21 cellular contexts compared by ENCODE assay signal in genomic region chr7:122584852-122585251, GRCh38.
"Had no signal": no experiment of that assay in that cellular context is flagged by ENCODE, and none has a peak within 500 bp of the region (broad histone marks: within the 10 kb centered on the region; RNA-seq: fewer than 3 reads in every experiment).

No MANE protein-coding gene starts in this region.

- H3K4me3 Mint-ChIP-seq: effector memory CD8-positive, alpha-beta T cell; natural killer cell; neural crest cell; stimulated activated naive CD8-positive, alpha-beta T cell treated with anti-CD3 and anti-CD28 coated beads, Interleukin-15, amount 100 ng/mL, for 72 hours had no signal

- H3K4me1 Mint-ChIP-seq: natural killer cell; neural crest cell; stimulated activated naive CD8-positive, alpha-beta T cell treated with anti-CD3 and anti-CD28 coated beads, Interleukin-15, amount 100 ng/mL, for 72 hours had no signal

- DNase-seq: cortex of kidney; effector memory CD8-positive, alpha-beta T cell; left cardiac atrium; left ventricle myocardium superior; lower lobe of right lung; natural killer cell; stimulated activated CD4-positive, alpha-beta T cell treated with anti-CD3 and anti-CD28 coated beads, Interleukin-12 subunit alpha, Interleukin-12 subunit beta, amount 100 ng/mL, for 4 hours; stimulated activated CD4-positive, alpha-beta T cell treated with anti-CD3 and anti-CD28 coated beads, Interleukin-1b, Interleukin-23, amount 100 ng/mL, for 48 hours; stimulated activated CD4-positive, alpha-beta T cell treated with anti-CD3 and anti-CD28 coated beads, Interleukin-4, amount 100 ng/mL, for 1 hour; stimulated activated CD8-positive, alpha-beta memory T cell treated with anti-CD3 and anti-CD28 coated beads, Interleukin-4, amount 100 ng/mL, for 48 hours; stimulated activated naive CD4-positive, alpha-beta T cell; stimulated activated naive CD8-positive, alpha-beta T cell treated with anti-CD3 and anti-CD28 coated beads, Interleukin-15, amount 100 ng/mL, for 72 hours; transverse colon; upper lobe of right lung; uterus had no signal

- H3K4me2 ChIP-seq: smooth muscle cell had no signal

- H3K36me3 ChIP-seq: suprapubic skin, transverse colon, uterus had no signal

- H3K4me3 ChIP-seq: lower lobe of right lung, smooth muscle cell, suprapubic skin, transverse colon, upper lobe of right lung, uterus had no signal

- H2AFZ ChIP-seq: parathyroid adenoma had no signal

- ATAC-seq: effector memory CD8-positive, alpha-beta T cell; left cardiac atrium; left ventricle myocardium superior; lower lobe of right lung; natural killer cell; sciatic nerve; stimulated activated naive CD8-positive, alpha-beta T cell treated with anti-CD3 and anti-CD28 coated beads, Interleukin-15, amount 100 ng/mL, for 72 hours; upper lobe of right lung had no signal

- H3K9me3 ChIP-seq: lower lobe of right lung, suprapubic skin, transverse colon, upper lobe of right lung, uterus had no signal

- H3K79me2 ChIP-seq: parathyroid adenoma had no signal

- H3K27ac Mint-ChIP-seq: effector memory CD8-positive, alpha-beta T cell; natural killer cell; progenitor cell of endocrine pancreas; stimulated activated naive CD8-positive, alpha-beta T cell treated with anti-CD3 and anti-CD28 coated beads, Interleukin-15, amount 100 ng/mL, for 72 hours had no signal

- H3K27me3 ChIP-seq: suprapubic skin, transverse colon, upper lobe of right lung, uterus had no signal

- H3K27ac ChIP-seq: lower lobe of right lung, parathyroid adenoma, suprapubic skin, transverse colon, upper lobe of right lung had no signal

- H3K36me3 Mint-ChIP-seq: natural killer cell had no signal

- H3K27me3 Mint-ChIP-seq: effector memory CD8-positive, alpha-beta T cell; progenitor cell of endocrine pancreas; stimulated activated naive CD8-positive, alpha-beta T cell treated with anti-CD3 and anti-CD28 coated beads, Interleukin-15, amount 100 ng/mL, for 72 hours had no signal

- H3K4me1 ChIP-seq: lower lobe of right lung, parathyroid adenoma, suprapubic skin, transverse colon, upper lobe of right lung, uterus had no signal

- H3K9me3 Mint-ChIP-seq: neural crest cell; stimulated activated naive CD8-positive, alpha-beta T cell treated with anti-CD3 and anti-CD28 coated beads, Interleukin-15, amount 100 ng/mL, for 72 hours had no signal
